In the genomic region with DNA sequence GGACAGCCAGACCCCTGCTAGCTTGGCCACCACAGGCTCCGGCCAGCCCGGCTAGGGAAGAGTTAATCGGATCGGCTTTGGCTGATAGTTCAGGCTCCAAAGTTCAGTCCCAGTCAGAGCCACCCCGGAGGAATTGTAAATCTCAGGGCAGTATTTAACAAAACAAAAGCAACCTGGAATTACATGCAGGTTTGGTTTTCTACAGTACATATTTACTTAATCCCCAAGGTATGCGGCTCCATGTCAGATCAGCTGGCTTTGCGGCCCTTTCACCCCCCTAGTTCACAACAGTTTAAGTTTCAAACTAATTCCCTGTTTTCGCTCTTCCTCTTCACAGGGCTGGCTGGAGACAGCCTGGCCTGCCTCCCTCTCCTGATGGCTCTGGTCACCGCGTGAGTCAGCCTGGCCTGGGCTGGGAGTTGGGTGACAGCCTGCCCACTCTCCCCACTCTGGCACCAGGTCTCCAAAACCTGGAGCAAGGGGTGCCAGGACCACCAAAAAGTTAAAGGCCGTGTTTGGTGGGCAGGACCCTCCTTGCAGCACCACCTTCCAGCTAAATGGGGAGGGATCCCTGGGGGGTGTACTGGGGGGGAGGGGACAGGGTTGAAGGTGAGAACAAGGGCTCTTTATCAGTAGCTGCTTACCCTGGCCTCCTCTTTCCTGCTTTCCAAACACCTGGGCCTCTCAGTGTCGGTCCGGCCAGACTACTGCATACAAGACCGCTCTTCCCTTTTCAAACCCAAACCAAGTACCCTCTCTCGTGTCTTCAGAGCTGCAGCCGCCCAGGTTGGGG, we compare ENCODE assay signal across 8 cellular contexts. TPM values are rescaled to one million over a fixed set of nuclear protein-coding genes. Genes with fewer than 3 reads are reported as not detected.
DNase-seq lines count a peak whose midpoint lies in the region; ATAC-seq, FAIRE-seq and TF ChIP-seq lines count a peak whose summit lies in the region.

No MANE protein-coding gene starts in this region.

- ATAC-seq in CD8-positive, alpha-beta T cell = no peak
- no peak for ATAC-seq in GM21526 (IDR thresholded peaks at IDR 0.05; ENCODE audit: low FRiP score, unreplicated experiment)

- intact Hi-C loops in CD8-positive, alpha-beta T cell (cut with DNase I, micrococcal nuclease) = loop anchor here (1.0 to 10.0 kb wide), 4 partner anchors 141 to 1119 kb away; no protein-coding TSS in a partner anchor
- intact Hi-C loops in sigmoid colon (cut with DNase I) = loop anchor here (5.0 kb wide), 2 partner anchors 154 to 169 kb away; no protein-coding TSS in a partner anchor

- H3K27ac Mint-ChIP-seq in CD8-positive, alpha-beta T cell = peak overlapping the region; percentile 98
- H3K27ac Mint-ChIP-seq in astrocyte (ENCODE audit: unreplicated experiment) = peak overlapping the region; percentile 37

- no peaks in the 10 kb centered on the region for H3K27me3 ChIP-seq in CD8-positive, alpha-beta T cell (ENCODE audit: insufficient read depth, low read length)
- H3K27me3 ChIP-seq in Karpas-422 (ENCODE audit: low read length) = 0 out of 2 replicates have a peak, but pooled peaks cover 3% of the 10 kb centered on the region
- no peaks in the 10 kb centered on the region for H3K27me3 ChIP-seq in astrocyte (ENCODE audit: insufficient read depth, low read length)
- H3K27me3 ChIP-seq in iPS-18a (ENCODE audit: control insufficient read depth, insufficient read depth, low read length) = peaks cover 5% of the 10 kb centered on the region
- no peaks in the 10 kb centered on the region for H3K27me3 ChIP-seq in sigmoid colon

- H3K36me3 ChIP-seq in CD8-positive, alpha-beta T cell (ENCODE audit: insufficient read depth, low read length) = peaks cover 6% of the 10 kb centered on the region
- H3K36me3 ChIP-seq in Karpas-422 (ENCODE audit: insufficient read depth, low read length) = no peaks in the 10 kb centered on the region
- no peaks in the 10 kb centered on the region for H3K36me3 ChIP-seq in astrocyte (ENCODE audit: insufficient read depth, low read length)
- peaks cover 5% of the 10 kb centered on the region for H3K36me3 ChIP-seq in iPS-18a (ENCODE audit: control insufficient read depth, low read depth, low read length)
- peaks cover 0 to 9% (median under 1%) of the 10 kb centered on the region in 4 donors for H3K36me3 ChIP-seq in sigmoid colon

- no peaks in the 10 kb centered on the region for H3K27me3 Mint-ChIP-seq in CD8-positive, alpha-beta T cell (ENCODE audit: low read depth)
- peaks cover 18% of the 10 kb centered on the region for H3K27me3 Mint-ChIP-seq in astrocyte (ENCODE audit: low read depth, unreplicated experiment)

- H3K4me2 ChIP-seq in Karpas-422 (ENCODE audit: low read depth, low read length, poor library complexity, severe bottlenecking) (no peak overlapping the region), astrocyte (ENCODE audit: low read length) (peak overlapping the region; percentile 95)

- H3K9me3 ChIP-seq in CD8-positive, alpha-beta T cell (ENCODE audit: low read length) = no peaks in the 10 kb centered on the region
- no peaks in the 10 kb centered on the region for H3K9me3 ChIP-seq in Karpas-422 (ENCODE audit: low read length)
- H3K9me3 ChIP-seq in astrocyte (ENCODE audit: insufficient read depth, low read depth, low read length) = no peaks in the 10 kb centered on the region
- no peaks in the 10 kb centered on the region for H3K9me3 ChIP-seq in iPS-18a (ENCODE audit: control insufficient read depth, low read depth, low read length)
- no peaks in the 10 kb centered on the region for H3K9me3 ChIP-seq in sigmoid colon

- H3K9ac ChIP-seq in Karpas-422 (ENCODE audit: low read length) (no peak overlapping the region), astrocyte (ENCODE audit: low read length) (peak overlapping the region; percentile 87), iPS-18a (ENCODE audit: low read length) (peak overlapping the region; percentile 74)

- POLR2A ChIA-PET in CD8-positive, alpha-beta T cell (lab: Charles Lee) = interaction anchor here (0.9 to 7.0 kb wide), 9 partner anchors 10 to 209 kb away, joined by 3 to 73 read pairs (median 3); no protein-coding TSS in a partner anchor

- no peak for TF ChIP-seq EP300 in sigmoid colon (IDR thresholded peaks at IDR 0.05)

- peaks cover 68% of the 10 kb centered on the region for H3K4me1 Mint-ChIP-seq in CD8-positive, alpha-beta T cell (ENCODE audit: low read depth)
- peaks cover 27% of the 10 kb centered on the region for H3K4me1 Mint-ChIP-seq in astrocyte (ENCODE audit: low read depth, unreplicated experiment)

- no peak overlapping the region for H2AFZ ChIP-seq in Karpas-422 (ENCODE audit: low read length)
- no peak overlapping the region for H2AFZ ChIP-seq in astrocyte (ENCODE audit: low read depth, low read length)

- H3K9me2 ChIP-seq in Karpas-422 (replicated peaks; ENCODE audit: insufficient read depth, low read length) = no peaks in the 10 kb centered on the region

- H3K4me1 ChIP-seq in CD8-positive, alpha-beta T cell (ENCODE audit: insufficient read depth, low read length) = peaks cover 51% of the 10 kb centered on the region
- H3K4me1 ChIP-seq in Karpas-422 (ENCODE audit: low read length) = peaks cover 29% of the 10 kb centered on the region
- H3K4me1 ChIP-seq in astrocyte (ENCODE audit: insufficient read depth, low read length) = peaks cover 36% of the 10 kb centered on the region
- H3K4me1 ChIP-seq in iPS-18a (ENCODE audit: control insufficient read depth, low read depth, low read length) = peaks cover 20% of the 10 kb centered on the region
- peaks cover 0 to 67% (median 53%) of the 10 kb centered on the region in 4 donors for H3K4me1 ChIP-seq in sigmoid colon

- peak overlapping the region; percentile 68 for H3K27ac ChIP-seq in CD8-positive, alpha-beta T cell (ENCODE audit: low read depth, low read length)
- H3K27ac ChIP-seq in Karpas-422 (ENCODE audit: low read length) = no peak overlapping the region
- H3K27ac ChIP-seq in astrocyte (ENCODE audit: low read depth, low read length) = peak overlapping the region; percentile 45
- peak overlapping the region; percentile 73 for H3K27ac ChIP-seq in iPS-18a (ENCODE audit: low read length)
- peak overlapping the region; percentile 90 to 99 (median 96) for H3K27ac ChIP-seq in sigmoid colon

- no peaks in the 10 kb centered on the region; the same call in 1 of the 2 replicates for H4K20me1 ChIP-seq in Karpas-422 (ENCODE audit: insufficient read depth, low read depth, low read length)
- peaks cover 41% of the 10 kb centered on the region for H4K20me1 ChIP-seq in astrocyte (ENCODE audit: insufficient read depth, low read length)

- no peak for TF ChIP-seq CTCF in CD8-positive, alpha-beta T cell (IDR thresholded peaks at IDR 0.05)
- TF ChIP-seq CTCF in astrocyte (IDR thresholded peaks at IDR 0.05; ENCODE audit: insufficient read depth, low read depth, low read length) (no peak), sigmoid colon (IDR thresholded peaks at IDR 0.05) (no peak)

- peak overlapping the region; percentile 90 for H3K4me3 ChIP-seq in CD8-positive, alpha-beta T cell (ENCODE audit: low read depth, low read length)
- H3K4me3 ChIP-seq in Karpas-422 (ENCODE audit: low read length) (no peak overlapping the region), astrocyte (ENCODE audit: insufficient read depth, low read depth, low read length) (peak overlapping the region; percentile 74), iPS-18a (ENCODE audit: low read length) (peak overlapping the region; percentile 88), sigmoid colon (peak overlapping the region; percentile 70 to 92 (median 78))

- peak; percentile 23 for FAIRE-seq in astrocyte (lab: Jason Lieb, UNC)
- no peak for FAIRE-seq in frontal cortex (lab: Jason Lieb, UNC)

- peak overlapping the region; percentile 99 for H3K4me3 Mint-ChIP-seq in CD8-positive, alpha-beta T cell
- peak overlapping the region; percentile 80 for H3K4me3 Mint-ChIP-seq in astrocyte (ENCODE audit: unreplicated experiment)

- peak in 2 of 7 experiments; percentile 21 to 54 for DNase-seq in CD8-positive, alpha-beta T cell
- peak; percentile 44 for DNase-seq in Karpas-422
- DNase-seq in astrocyte (ENCODE audit: low read depth) = no peak
- peak; percentile 88 for DNase-seq in sigmoid colon
- no peak for DNase-seq in NCI-H2081 treated with DMSO at 0.1 percent for 48 hours (lab: John Stamatoyannopoulos, UW)
- no peak for DNase-seq in frontal cortex (ENCODE audit: low spot score in 2 of 2)

- peaks cover 45% of the 10 kb centered on the region for H3K36me3 Mint-ChIP-seq in CD8-positive, alpha-beta T cell
- H3K36me3 Mint-ChIP-seq in astrocyte (ENCODE audit: low read depth, unreplicated experiment) = no peaks in the 10 kb centered on the region

- TF ChIP-seq POLR2A in sigmoid colon (IDR thresholded peaks at IDR 0.05) = no peak

- H3K9me3 Mint-ChIP-seq in CD8-positive, alpha-beta T cell = no peaks in the 10 kb centered on the region
- peaks cover 2% of the 10 kb centered on the region for H3K9me3 Mint-ChIP-seq in astrocyte (ENCODE audit: unreplicated experiment)

- H3K79me2 ChIP-seq in Karpas-422 (ENCODE audit: low read length) = no peaks in the 10 kb centered on the region
- H3K79me2 ChIP-seq in astrocyte (ENCODE audit: insufficient read depth, low read length) = peaks cover 61% of the 10 kb centered on the region

- CTCF ChIA-PET in CD8-positive, alpha-beta T cell (lab: Charles Lee) = interaction anchor here (0.9 to 8.7 kb wide), 6 partner anchors 17 to 209 kb away, joined by 3 to 174 read pairs (median 8); no protein-coding TSS in a partner anchor

- WGBS in sigmoid colon, 2 donors = 6 to 23% methylated on average over 16 of the region's 16 CpGs

RNA-seq across cellular contexts. Expression of gene DHRS3, which starts 1.9 kb away (rescaled TPM):
- total RNA-seq in CD8-positive, alpha-beta T cell = 100 to 1,000 TPM; 126 to 129 TPM
- total RNA-seq in Karpas-422 (2014; rRNA removed; shearing (Covaris generic); ENCODE audit: low replicate concordance) = 0.19 TPM in 1 of 2 replicates, not detected in the other
- total RNA-seq in astrocyte (3.2 and 3.4 TPM in 2 replicates), sigmoid colon (100 to 1,000 TPM in 1 of 4 donors, 10 to 100 TPM in 3; 47.1 to 102 (median 73.1) TPM), frontal cortex (13.0 TPM)
- polyA plus RNA-seq in sigmoid colon = 10 to 100 TPM; 34.8 to 47.9 (median 36.5) TPM

RNA-seq across cellular contexts. Expression of gene AADACL4, which starts 27.8 kb away (rescaled TPM):
- total RNA-seq in CD8-positive, alpha-beta T cell = not detected
- not detected in 2 replicates for total RNA-seq in Karpas-422 (2014; rRNA removed; shearing (Covaris generic); ENCODE audit: low replicate concordance)
- total RNA-seq in astrocyte = not detected in 2 replicates
- total RNA-seq in sigmoid colon = not detected
- under 1 TPM in 1 of 3 donors, not detected in 2; 0.04 TPM for polyA plus RNA-seq in sigmoid colon
- total RNA-seq in frontal cortex = not detected

Comparison
In these comparisons a context has a peak if more than half of its experiments do, and no peak if none do; other contexts are left out.
1. DNase-seq: peak in Karpas-422 (single experiment) and sigmoid colon (single experiment); none in astrocyte (single experiment), NCI-H2081 treated with DMSO at 0.1 percent for 48 hours (single experiment) and frontal cortex (0 of 2).